In genomic region chr9:123525424-123525823, GRCh38 we compare ENCODE assay signal across 1 cellular context.
TF ChIP-seq lines count a peak whose summit lies in the region.

No MANE protein-coding gene starts in this region.

TF ChIP-seq in HepG2, 621 proteins besides CTCF, POLR2A, EP300 and RAD21 (continued from another document):
- TF ChIP-seq, protein P1, sequence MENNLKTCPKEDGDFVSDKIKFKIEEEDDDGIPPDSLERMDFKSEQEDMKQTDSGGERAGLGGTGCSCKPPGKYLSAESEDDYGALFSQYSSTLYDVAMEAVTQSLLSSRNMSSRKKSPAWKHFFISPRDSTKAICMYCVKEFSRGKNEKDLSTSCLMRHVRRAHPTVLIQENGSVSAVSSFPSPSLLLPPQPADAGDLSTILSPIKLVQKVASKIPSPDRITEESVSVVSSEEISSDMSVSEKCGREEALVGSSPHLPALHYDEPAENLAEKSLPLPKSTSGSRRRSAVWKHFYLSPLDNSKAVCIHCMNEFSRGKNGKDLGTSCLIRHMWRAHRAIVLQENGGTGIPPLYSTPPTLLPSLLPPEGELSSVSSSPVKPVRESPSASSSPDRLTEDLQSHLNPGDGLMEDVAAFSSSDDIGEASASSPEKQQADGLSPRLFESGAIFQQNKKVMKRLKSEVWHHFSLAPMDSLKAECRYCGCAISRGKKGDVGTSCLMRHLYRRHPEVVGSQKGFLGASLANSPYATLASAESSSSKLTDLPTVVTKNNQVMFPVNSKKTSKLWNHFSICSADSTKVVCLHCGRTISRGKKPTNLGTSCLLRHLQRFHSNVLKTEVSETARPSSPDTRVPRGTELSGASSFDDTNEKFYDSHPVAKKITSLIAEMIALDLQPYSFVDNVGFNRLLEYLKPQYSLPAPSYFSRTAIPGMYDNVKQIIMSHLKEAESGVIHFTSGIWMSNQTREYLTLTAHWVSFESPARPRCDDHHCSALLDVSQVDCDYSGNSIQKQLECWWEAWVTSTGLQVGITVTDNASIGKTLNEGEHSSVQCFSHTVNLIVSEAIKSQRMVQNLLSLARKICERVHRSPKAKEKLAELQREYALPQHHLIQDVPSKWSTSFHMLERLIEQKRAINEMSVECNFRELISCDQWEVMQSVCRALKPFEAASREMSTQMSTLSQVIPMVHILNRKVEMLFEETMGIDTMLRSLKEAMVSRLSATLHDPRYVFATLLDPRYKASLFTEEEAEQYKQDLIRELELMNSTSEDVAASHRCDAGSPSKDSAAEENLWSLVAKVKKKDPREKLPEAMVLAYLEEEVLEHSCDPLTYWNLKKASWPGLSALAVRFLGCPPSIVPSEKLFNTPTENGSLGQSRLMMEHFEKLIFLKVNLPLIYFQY (CRISPR knock-in tag; IDR thresholded peaks at IDR 0.05; ENCODE audit: borderline replicate concordance), result no peak
